Comparison of ENCODE assay signal across 1 cellular context in genomic region chr1:172698224-172698623, GRCh38.
TF ChIP-seq lines count a peak whose summit lies in the region.

No MANE protein-coding gene starts in this region.

TF ChIP-seq in SK-N-SH, 30 proteins besides CTCF, POLR2A, EP300 and RAD21 (continued from another document):
- TF ChIP-seq YY1 (IDR thresholded peaks at IDR 0.05; ENCODE audit: low read depth) (no peak), POLR2AphosphoS5 (IDR thresholded peaks at IDR 0.05; ENCODE audit: low read depth, low read length) (no peak), REST (IDR thresholded peaks at IDR 0.05; ENCODE audit: low read depth, low read length) (no peak), FOXJ3 (CRISPR knock-in tag; IDR thresholded peaks at IDR 0.05) (no peak), MAX (IDR thresholded peaks at IDR 0.05; ENCODE audit: low read depth) (no peak), FOSL2 (IDR thresholded peaks at IDR 0.05; ENCODE audit: borderline replicate concordance, low read depth) (no peak), RXRA (IDR thresholded peaks at IDR 0.05; ENCODE audit: borderline replicate concordance, low read depth) (no peak), GABPA (IDR thresholded peaks at IDR 0.05; ENCODE audit: low read depth) (no peak), PBX3 (IDR thresholded peaks at IDR 0.05) (no peak), TAF1 (IDR thresholded peaks at IDR 0.05; ENCODE audit: borderline replicate concordance, low read depth, low read length) (no peak), EZH2phosphoT487 (IDR thresholded peaks at IDR 0.05; ENCODE audit: borderline replicate concordance, low read depth) (no peak)
